Comparison of ENCODE assay signal across 1 cellular context in the genomic region with DNA sequence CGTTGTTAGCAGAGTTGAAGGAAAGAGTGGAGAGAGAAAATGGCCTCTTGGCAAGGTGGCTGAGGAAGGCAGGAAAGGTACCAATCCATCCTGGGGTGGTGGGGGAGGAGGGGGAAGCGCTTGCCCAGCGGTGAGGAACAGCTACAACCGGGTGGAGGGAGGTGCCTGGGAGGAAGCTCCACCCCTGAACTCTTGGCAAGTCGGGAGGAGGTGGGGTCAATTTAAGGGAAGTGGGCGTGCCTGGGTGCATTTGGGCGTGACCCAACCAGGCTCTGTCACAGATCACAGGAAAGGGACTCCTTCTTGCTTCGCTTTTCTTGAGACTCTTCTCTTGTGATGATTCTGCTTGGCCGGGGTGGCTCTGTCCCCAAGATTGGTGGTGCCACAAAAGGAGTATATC.
TF ChIP-seq lines count a peak whose summit lies in the region.

No MANE protein-coding gene starts in this region.

TF ChIP-seq in GM23338, 12 proteins besides CTCF, POLR2A, EP300 and RAD21 (continued from another document):
- TF ChIP-seq, protein P1, sequence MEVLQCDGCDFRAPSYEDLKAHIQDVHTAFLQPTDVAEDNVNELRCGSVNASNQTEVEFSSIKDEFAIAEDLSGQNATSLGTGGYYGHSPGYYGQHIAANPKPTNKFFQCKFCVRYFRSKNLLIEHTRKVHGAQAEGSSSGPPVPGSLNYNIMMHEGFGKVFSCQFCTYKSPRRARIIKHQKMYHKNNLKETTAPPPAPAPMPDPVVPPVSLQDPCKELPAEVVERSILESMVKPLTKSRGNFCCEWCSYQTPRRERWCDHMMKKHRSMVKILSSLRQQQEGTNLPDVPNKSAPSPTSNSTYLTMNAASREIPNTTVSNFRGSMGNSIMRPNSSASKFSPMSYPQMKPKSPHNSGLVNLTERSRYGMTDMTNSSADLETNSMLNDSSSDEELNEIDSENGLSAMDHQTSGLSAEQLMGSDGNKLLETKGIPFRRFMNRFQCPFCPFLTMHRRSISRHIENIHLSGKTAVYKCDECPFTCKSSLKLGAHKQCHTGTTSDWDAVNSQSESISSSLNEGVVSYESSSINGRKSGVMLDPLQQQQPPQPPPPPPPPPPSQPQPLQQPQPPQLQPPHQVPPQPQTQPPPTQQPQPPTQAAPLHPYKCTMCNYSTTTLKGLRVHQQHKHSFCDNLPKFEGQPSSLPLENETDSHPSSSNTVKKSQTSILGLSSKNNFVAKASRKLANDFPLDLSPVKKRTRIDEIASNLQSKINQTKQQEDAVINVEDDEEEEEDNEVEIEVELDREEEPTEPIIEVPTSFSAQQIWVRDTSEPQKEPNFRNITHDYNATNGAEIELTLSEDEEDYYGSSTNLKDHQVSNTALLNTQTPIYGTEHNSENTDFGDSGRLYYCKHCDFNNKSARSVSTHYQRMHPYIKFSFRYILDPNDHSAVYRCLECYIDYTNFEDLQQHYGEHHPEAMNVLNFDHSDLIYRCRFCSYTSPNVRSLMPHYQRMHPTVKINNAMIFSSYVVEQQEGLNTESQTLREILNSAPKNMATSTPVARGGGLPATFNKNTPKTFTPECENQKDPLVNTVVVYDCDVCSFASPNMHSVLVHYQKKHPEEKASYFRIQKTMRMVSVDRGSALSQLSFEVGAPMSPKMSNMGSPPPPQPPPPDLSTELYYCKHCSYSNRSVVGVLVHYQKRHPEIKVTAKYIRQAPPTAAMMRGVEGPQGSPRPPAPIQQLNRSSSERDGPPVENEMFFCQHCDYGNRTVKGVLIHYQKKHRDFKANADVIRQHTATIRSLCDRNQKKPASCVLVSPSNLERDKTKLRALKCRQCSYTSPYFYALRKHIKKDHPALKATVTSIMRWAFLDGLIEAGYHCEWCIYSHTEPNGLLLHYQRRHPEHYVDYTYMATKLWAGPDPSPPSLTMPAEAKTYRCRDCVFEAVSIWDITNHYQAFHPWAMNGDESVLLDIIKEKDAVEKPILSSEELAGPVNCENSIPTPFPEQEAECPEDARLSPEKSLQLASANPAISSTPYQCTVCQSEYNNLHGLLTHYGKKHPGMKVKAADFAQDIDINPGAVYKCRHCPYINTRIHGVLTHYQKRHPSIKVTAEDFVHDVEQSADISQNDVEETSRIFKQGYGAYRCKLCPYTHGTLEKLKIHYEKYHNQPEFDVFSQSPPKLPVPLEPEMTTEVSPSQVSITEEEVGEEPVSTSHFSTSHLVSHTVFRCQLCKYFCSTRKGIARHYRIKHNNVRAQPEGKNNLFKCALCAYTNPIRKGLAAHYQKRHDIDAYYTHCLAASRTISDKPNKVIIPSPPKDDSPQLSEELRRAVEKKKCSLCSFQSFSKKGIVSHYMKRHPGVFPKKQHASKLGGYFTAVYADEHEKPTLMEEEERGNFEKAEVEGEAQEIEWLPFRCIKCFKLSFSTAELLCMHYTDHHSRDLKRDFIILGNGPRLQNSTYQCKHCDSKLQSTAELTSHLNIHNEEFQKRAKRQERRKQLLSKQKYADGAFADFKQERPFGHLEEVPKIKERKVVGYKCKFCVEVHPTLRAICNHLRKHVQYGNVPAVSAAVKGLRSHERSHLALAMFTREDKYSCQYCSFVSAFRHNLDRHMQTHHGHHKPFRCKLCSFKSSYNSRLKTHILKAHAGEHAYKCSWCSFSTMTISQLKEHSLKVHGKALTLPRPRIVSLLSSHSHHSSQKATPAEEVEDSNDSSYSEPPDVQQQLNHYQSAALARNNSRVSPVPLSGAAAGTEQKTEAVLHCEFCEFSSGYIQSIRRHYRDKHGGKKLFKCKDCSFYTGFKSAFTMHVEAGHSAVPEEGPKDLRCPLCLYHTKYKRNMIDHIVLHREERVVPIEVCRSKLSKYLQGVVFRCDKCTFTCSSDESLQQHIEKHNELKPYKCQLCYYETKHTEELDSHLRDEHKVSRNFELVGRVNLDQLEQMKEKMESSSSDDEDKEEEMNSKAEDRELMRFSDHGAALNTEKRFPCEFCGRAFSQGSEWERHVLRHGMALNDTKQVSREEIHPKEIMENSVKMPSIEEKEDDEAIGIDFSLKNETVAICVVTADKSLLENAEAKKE (CRISPR knock-in tag; IDR thresholded peaks at IDR 0.05), result no peak
- no peak for TF ChIP-seq STAT1 (IDR thresholded peaks at IDR 0.05; ENCODE audit: unreplicated experiment)
- TF ChIP-seq, protein P2, sequence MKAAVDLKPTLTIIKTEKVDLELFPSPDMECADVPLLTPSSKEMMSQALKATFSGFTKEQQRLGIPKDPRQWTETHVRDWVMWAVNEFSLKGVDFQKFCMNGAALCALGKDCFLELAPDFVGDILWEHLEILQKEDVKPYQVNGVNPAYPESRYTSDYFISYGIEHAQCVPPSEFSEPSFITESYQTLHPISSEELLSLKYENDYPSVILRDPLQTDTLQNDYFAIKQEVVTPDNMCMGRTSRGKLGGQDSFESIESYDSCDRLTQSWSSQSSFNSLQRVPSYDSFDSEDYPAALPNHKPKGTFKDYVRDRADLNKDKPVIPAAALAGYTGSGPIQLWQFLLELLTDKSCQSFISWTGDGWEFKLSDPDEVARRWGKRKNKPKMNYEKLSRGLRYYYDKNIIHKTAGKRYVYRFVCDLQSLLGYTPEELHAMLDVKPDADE (IDR thresholded peaks at IDR 0.05), result no peak
